11 cellular contexts compared by ENCODE assay signal in the genomic region with DNA sequence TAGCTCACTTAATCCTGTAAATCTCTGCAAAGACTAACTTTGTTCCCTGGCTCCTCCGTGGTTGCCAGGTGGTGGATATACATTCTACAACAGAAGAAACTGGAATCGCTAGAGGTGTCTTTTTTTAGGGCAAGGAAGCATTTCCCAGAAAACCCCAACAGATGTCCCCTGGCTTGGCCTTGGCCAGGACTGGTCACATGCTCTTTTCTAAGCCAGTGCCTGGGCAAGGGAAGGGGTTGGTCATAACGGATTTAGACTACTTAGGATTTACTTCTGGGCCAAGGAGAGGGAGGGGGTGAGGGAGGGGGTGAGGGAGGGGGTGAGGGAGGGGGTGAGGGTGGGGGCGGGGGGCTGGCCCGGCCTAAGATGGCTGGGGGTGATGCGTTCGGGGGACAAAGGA.
DNase-seq lines count a peak whose midpoint lies in the region; ATAC-seq and TF ChIP-seq lines count a peak whose summit lies in the region.
"Had no signal": no experiment of that assay in that cellular context is flagged by ENCODE, and none has a peak within 500 bp of the region (broad histone marks: within the 10 kb centered on the region; RNA-seq: fewer than 3 reads in every experiment).

No MANE protein-coding gene starts in this region.

- DNase-seq in right atrium auricular region (ENCODE audit: low spot score): no peak
- DNase-seq in left ventricle myocardium inferior: no peak
- no peak for DNase-seq in naive thymus-derived CD4-positive, alpha-beta T cell
- no peak for DNase-seq in vagina (ENCODE audit: extremely low spot score in 2 of 2)
- no peak for DNase-seq in NCI-H2171 treated with DMSO at 0.1 percent for 48 hours (lab: John Stamatoyannopoulos, UW)
- DNase-seq: activated naive CD4-positive, alpha-beta T cell; NCI-H2081 treated with DMSO at 0.1 percent for 48 hours had no signal

- H3K36me3 ChIP-seq in right atrium auricular region: no peaks in the 10 kb centered on the region
- no peaks in the 10 kb centered on the region for H3K36me3 ChIP-seq in left ventricle myocardium inferior
- no peaks in the 10 kb centered on the region for H3K36me3 ChIP-seq in naive thymus-derived CD4-positive, alpha-beta T cell (ENCODE audit: control insufficient read depth in 2 of 3, insufficient read depth in 3 of 3, low read length in 3 of 3)
- no peaks in the 10 kb centered on the region for H3K36me3 ChIP-seq in vagina

- ATAC-seq in naive thymus-derived CD4-positive, alpha-beta T cell: no peak
- no peak for ATAC-seq in HG03442 (IDR thresholded peaks at IDR 0.05; ENCODE audit: unreplicated experiment)
- no peak for ATAC-seq in GM18861 (IDR thresholded peaks at IDR 0.05; ENCODE audit: unreplicated experiment)

- H3K4me3 Mint-ChIP-seq in naive thymus-derived CD4-positive, alpha-beta T cell: peak overlapping the region in 9 of 10 donors; percentile 30 to 91 (median 82)

- H3K4me3 ChIP-seq in right atrium auricular region: peak overlapping the region in 1 of 2 donors; percentile 63
- H3K4me3 ChIP-seq in left ventricle myocardium inferior: no peak overlapping the region
- no peak overlapping the region for H3K4me3 ChIP-seq in naive thymus-derived CD4-positive, alpha-beta T cell (ENCODE audit: low read length)
- H3K4me3 ChIP-seq in vagina: peak overlapping the region in 1 of 2 donors; percentile 59

- H3K4me1 ChIP-seq in right atrium auricular region (peaks cover 0 to 15% of the 10 kb centered on the region in 2 donors), left ventricle myocardium inferior (peaks cover 20% of the 10 kb centered on the region), vagina (peaks cover 16% of the 10 kb centered on the region)
- no peaks in the 10 kb centered on the region for H3K4me1 ChIP-seq in naive thymus-derived CD4-positive, alpha-beta T cell (ENCODE audit: control insufficient read depth in 2 of 2, insufficient read depth in 2 of 2, low read length in 2 of 2)

- H3K9me3 ChIP-seq in right atrium auricular region: no peaks in the 10 kb centered on the region
- H3K9me3 ChIP-seq in left ventricle myocardium inferior (replicated peaks): no peaks in the 10 kb centered on the region
- no peaks in the 10 kb centered on the region for H3K9me3 ChIP-seq in naive thymus-derived CD4-positive, alpha-beta T cell (ENCODE audit: control insufficient read depth in 2 of 3, low read length in 3 of 3)
- H3K9me3 ChIP-seq in vagina: no peaks in the 10 kb centered on the region

- H3K27me3 ChIP-seq in right atrium auricular region (no peaks in the 10 kb centered on the region), left ventricle myocardium inferior (ENCODE audit: low read depth) (peaks cover 67% of the 10 kb centered on the region), vagina (no peaks in the 10 kb centered on the region)
- H3K27me3 ChIP-seq in naive thymus-derived CD4-positive, alpha-beta T cell (ENCODE audit: control insufficient read depth in 2 of 2, insufficient read depth in 2 of 2, low read length in 2 of 2): peaks cover 0 to 6% of the 10 kb centered on the region in 2 donors

- TF ChIP-seq POLR2A in vagina (IDR thresholded peaks at IDR 0.05): no peak

- TF ChIP-seq CTCF in right atrium auricular region (IDR thresholded peaks at IDR 0.05) (no peak), left ventricle myocardium inferior (IDR thresholded peaks at IDR 0.05; ENCODE audit: borderline replicate concordance) (no peak), vagina (IDR thresholded peaks at IDR 0.05) (no peak)

- no peaks in the 10 kb centered on the region for H3K9me3 Mint-ChIP-seq in naive thymus-derived CD4-positive, alpha-beta T cell
- H3K9me3 Mint-ChIP-seq: CD14-positive monocyte had no signal

- no peaks in the 10 kb centered on the region for H3K36me3 Mint-ChIP-seq in naive thymus-derived CD4-positive, alpha-beta T cell

- no peak overlapping the region for H3K27ac Mint-ChIP-seq in naive thymus-derived CD4-positive, alpha-beta T cell

- H3K27me3 Mint-ChIP-seq in naive thymus-derived CD4-positive, alpha-beta T cell: peaks cover 34 to 66% (median 63%) of the 10 kb centered on the region in 5 donors

- peak overlapping the region; percentile 74 to 77 for H3K27ac ChIP-seq in right atrium auricular region
- H3K27ac ChIP-seq in left ventricle myocardium inferior (replicated peaks): no peak overlapping the region
- peak overlapping the region; percentile 84 for H3K27ac ChIP-seq in angular gyrus (ENCODE audit: low read depth, low read length)
- no peak overlapping the region for H3K27ac ChIP-seq in naive thymus-derived CD4-positive, alpha-beta T cell (ENCODE audit: low read depth, low read length)
- H3K27ac ChIP-seq in vagina: peak overlapping the region; percentile 73

- POLR2A ChIA-PET in naive thymus-derived CD4-positive, alpha-beta T cell (lab: Charles Lee): no interaction called here

- intact Hi-C loops in left ventricle myocardium inferior (cut with micrococcal nuclease): loop anchor here (10.0 kb wide), 1 partner anchor 107 kb away; no protein-coding TSS in a partner anchor
- intact Hi-C loops in naive thymus-derived CD4-positive, alpha-beta T cell (cut with micrococcal nuclease): no loop called here
- intact Hi-C loops in vagina (cut with DNase I): no loop called here

- CTCF ChIA-PET in naive thymus-derived CD4-positive, alpha-beta T cell (lab: Charles Lee): no interaction called here

- H3K4me1 Mint-ChIP-seq in naive thymus-derived CD4-positive, alpha-beta T cell: peaks cover 7 to 16% (median 12%) of the 10 kb centered on the region in 7 donors

Comparison
In these comparisons a context has a peak if more than half of its experiments do, and no peak if none do; other contexts are left out.
1. H3K27ac ChIP-seq: peak in right atrium auricular region (2 of 2), angular gyrus (single experiment) and vagina (single experiment); none in left ventricle myocardium inferior (single experiment) and naive thymus-derived CD4-positive, alpha-beta T cell (single experiment).